ENCODE assay signal across 1 cellular context in the genomic region with DNA sequence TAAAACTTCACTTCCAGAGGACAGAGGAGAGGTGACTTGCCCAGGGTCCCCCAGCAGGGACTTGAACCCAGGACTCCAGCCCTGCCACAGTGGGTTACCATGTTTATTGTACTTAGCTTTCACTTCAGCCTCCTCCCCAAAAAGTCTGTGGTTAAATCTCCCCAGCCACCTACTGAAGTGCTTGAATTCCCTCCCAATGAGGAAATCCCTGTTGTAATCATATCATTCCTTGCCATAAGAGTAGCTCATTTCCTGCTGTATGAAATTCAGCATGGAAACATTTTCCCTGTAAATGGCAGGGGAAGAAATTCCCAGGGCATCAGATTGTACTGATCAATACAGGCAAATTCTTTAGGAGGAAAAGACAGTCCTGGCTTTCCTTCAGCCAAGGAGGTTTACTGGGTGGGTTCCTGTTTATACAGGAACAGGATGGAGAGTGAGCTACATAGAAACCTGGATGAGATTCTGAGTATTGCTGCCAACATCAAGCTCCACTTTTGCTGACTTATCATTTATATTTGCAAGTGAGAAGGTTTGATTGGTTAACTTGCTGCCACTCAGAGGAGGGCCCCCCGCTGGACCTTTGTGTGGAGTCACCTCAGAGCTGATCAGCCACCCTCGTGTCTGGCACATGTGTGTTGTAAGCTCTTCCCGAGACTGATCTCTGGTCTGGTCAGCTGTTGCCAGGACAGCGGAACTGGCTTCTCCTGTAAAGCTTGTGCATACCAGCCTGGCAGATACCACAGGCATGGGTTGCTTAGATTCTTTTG.
TF ChIP-seq lines count a peak whose summit lies in the region.

No MANE protein-coding gene starts in this region.

TF ChIP-seq in HepG2, 621 proteins besides CTCF, POLR2A, EP300 and RAD21 (continued from another document and continues in another):
- TF ChIP-seq, protein P1, sequence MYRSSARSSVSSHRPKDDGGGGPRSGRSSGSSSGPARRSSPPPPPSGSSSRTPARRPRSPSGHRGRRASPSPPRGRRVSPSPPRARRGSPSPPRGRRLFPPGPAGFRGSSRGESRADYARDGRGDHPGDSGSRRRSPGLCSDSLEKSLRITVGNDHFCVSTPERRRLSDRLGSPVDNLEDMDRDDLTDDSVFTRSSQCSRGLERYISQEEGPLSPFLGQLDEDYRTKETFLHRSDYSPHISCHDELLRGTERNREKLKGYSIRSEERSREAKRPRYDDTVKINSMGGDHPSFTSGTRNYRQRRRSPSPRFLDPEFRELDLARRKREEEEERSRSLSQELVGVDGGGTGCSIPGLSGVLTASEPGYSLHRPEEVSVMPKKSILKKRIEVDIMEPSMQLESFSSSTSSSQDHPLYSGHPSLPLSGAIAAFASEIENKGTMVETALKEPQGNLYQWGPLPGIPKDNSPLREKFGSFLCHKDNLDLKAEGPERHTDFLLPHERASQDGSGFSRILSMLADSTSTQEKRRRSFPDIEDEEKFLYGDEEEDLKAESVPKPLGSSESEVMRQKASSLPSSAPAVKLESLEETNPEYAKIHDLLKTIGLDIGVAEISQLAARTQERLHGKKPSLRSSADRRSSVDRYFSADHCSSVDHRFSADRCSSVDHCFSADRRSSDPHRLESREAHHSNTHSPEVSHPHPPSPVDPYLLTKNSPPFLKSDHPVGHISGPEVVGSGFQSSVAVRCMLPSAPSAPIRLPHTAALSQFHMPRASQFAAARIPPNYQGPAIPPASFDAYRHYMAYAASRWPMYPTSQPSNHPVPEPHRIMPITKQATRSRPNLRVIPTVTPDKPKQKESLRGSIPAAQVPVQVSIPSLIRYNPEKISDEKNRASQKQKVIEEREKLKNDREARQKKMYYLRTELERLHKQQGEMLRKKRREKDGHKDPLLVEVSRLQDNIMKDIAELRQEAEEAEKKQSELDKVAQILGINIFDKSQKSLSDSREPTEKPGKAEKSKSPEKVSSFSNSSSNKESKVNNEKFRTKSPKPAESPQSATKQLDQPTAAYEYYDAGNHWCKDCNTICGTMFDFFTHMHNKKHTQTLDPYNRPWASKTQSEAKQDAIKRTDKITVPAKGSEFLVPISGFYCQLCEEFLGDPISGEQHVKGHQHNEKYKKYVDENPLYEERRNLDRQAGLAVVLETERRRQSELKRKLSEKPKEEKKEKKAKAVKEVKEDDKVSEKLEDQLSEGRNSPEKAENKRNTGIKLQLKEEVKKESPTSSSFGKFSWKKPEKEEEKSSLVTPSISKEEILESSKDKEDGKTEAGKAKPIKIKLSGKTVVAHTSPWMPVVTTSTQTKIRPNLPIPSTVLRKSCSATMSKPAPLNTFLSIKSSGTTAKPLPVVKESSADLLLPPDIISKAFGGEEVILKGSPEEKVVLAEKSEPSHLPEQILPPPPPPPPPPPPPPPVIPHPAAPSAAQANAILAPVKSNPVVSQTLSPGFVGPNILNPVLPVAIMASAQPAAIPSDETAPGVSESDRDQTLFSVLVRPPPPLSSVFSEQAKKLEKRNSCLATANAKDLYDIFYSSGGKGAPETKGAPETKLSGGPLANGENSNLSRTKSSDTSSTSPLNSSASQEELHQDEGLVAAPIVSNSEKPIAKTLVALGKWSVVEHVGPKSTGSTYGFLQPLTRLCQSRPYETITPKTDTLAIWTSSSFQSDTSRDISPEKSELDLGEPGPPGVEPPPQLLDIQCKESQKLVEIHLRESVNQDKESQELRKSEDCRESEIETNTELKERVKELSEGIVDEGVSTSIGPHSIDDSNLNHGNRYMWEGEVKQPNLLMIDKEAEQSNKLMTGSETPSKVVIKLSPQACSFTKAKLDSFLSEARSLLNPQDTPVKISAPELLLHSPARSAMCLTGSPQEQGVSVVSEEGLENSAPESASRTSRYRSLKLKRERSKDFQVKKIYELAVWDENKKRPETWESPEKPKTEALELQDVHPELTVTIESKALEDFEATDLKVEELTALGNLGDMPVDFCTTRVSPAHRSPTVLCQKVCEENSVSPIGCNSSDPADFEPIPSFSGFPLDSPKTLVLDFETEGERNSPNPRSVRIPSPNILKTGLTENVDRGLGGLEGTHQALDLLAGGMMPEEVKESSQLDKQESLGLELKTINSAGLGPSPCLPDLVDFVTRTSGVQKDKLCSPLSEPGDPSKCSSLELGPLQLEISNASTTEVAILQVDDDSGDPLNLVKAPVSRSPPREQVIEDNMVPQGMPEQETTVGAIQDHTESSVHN (CRISPR knock-in tag; IDR thresholded peaks at IDR 0.05), result no peak
- TF ChIP-seq, protein P2, sequence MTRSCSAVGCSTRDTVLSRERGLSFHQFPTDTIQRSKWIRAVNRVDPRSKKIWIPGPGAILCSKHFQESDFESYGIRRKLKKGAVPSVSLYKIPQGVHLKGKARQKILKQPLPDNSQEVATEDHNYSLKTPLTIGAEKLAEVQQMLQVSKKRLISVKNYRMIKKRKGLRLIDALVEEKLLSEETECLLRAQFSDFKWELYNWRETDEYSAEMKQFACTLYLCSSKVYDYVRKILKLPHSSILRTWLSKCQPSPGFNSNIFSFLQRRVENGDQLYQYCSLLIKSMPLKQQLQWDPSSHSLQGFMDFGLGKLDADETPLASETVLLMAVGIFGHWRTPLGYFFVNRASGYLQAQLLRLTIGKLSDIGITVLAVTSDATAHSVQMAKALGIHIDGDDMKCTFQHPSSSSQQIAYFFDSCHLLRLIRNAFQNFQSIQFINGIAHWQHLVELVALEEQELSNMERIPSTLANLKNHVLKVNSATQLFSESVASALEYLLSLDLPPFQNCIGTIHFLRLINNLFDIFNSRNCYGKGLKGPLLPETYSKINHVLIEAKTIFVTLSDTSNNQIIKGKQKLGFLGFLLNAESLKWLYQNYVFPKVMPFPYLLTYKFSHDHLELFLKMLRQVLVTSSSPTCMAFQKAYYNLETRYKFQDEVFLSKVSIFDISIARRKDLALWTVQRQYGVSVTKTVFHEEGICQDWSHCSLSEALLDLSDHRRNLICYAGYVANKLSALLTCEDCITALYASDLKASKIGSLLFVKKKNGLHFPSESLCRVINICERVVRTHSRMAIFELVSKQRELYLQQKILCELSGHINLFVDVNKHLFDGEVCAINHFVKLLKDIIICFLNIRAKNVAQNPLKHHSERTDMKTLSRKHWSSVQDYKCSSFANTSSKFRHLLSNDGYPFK (CRISPR knock-in tag; IDR thresholded peaks at IDR 0.05; ENCODE audit: borderline replicate concordance), result no peak; the same call in 1 of the 2 replicates
- TF ChIP-seq ZNF569 (CRISPR knock-in tag; IDR thresholded peaks at IDR 0.05; ENCODE audit: borderline replicate concordance) (no peak; the same call in 1 of the 2 replicates), ZNF768 (CRISPR knock-in tag; IDR thresholded peaks at IDR 0.05) (no peak), ZNF44 (CRISPR knock-in tag; IDR thresholded peaks at IDR 0.05) (0 out of 2 replicates have a peak, but pooled peaks have one; percentile 43), CENPT (CRISPR knock-in tag; IDR thresholded peaks at IDR 0.05; ENCODE audit: low read depth) (no peak), RBM22 (optimal IDR thresholded peaks at IDR 0.05; ENCODE audit: low read length) (no peak), HMG20B (CRISPR knock-in tag; conservative IDR thresholded peaks at IDR 0.05) (no peak), ZNF577 (CRISPR knock-in tag; IDR thresholded peaks at IDR 0.05; ENCODE audit: borderline replicate concordance, low read depth) (no peak), U2AF1 (optimal IDR thresholded peaks at IDR 0.05; ENCODE audit: low read depth, low read length) (no peak), ZNF34 (CRISPR knock-in tag; IDR thresholded peaks at IDR 0.05; ENCODE audit: borderline replicate concordance) (no peak), ZC3H4 (CRISPR knock-in tag; IDR thresholded peaks at IDR 0.05; ENCODE audit: borderline replicate concordance) (no peak), MAFG (CRISPR knock-in tag; IDR thresholded peaks at IDR 0.05) (no peak), FLYWCH1 (CRISPR knock-in tag; IDR thresholded peaks at IDR 0.05) (no peak), ZNF136 (CRISPR knock-in tag; IDR thresholded peaks at IDR 0.05; ENCODE audit: low read depth) (no peak), FOXK2 (IDR thresholded peaks at IDR 0.05) (no peak), ZNF746 (CRISPR knock-in tag; IDR thresholded peaks at IDR 0.05) (no peak)
- TF ChIP-seq, protein P3, sequence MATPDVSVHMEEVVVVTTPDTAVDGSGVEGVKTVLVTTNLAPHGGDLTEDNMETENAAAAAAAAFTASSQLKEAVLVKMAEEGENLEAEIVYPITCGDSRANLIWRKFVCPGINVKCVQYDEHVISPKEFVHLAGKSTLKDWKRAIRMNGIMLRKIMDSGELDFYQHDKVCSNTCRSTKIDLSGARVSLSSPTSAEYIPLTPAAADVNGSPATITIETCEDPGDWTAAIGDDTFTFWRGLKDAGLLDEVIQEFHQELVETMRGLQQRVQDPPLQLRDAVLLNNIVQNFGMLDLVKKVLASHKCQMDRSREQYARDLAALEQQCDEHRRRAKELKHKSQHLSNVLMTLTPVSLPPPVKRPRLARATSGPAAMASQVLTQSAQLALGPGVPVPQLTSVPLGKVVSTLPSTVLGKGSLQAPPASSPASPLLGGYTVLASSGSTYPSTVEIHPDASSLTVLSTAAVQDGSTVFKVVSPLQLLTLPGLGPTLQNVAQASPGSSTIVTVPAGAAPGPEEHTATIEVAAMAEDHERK (CRISPR knock-in tag; IDR thresholded peaks at IDR 0.05; ENCODE audit: low read depth), result no peak
- TF ChIP-seq, protein P4, sequence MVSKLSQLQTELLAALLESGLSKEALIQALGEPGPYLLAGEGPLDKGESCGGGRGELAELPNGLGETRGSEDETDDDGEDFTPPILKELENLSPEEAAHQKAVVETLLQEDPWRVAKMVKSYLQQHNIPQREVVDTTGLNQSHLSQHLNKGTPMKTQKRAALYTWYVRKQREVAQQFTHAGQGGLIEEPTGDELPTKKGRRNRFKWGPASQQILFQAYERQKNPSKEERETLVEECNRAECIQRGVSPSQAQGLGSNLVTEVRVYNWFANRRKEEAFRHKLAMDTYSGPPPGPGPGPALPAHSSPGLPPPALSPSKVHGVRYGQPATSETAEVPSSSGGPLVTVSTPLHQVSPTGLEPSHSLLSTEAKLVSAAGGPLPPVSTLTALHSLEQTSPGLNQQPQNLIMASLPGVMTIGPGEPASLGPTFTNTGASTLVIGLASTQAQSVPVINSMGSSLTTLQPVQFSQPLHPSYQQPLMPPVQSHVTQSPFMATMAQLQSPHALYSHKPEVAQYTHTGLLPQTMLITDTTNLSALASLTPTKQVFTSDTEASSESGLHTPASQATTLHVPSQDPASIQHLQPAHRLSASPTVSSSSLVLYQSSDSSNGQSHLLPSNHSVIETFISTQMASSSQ (IDR thresholded peaks at IDR 0.05; ENCODE audit: low read depth), result no peak
- TF ChIP-seq, protein P4 (CRISPR knock-in tag; IDR thresholded peaks at IDR 0.05; ENCODE audit: borderline replicate concordance), result no peak
- TF ChIP-seq, protein P5, sequence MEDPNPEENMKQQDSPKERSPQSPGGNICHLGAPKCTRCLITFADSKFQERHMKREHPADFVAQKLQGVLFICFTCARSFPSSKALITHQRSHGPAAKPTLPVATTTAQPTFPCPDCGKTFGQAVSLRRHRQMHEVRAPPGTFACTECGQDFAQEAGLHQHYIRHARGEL (CRISPR knock-in tag; IDR thresholded peaks at IDR 0.05), result no peak
- TF ChIP-seq, protein P6, sequence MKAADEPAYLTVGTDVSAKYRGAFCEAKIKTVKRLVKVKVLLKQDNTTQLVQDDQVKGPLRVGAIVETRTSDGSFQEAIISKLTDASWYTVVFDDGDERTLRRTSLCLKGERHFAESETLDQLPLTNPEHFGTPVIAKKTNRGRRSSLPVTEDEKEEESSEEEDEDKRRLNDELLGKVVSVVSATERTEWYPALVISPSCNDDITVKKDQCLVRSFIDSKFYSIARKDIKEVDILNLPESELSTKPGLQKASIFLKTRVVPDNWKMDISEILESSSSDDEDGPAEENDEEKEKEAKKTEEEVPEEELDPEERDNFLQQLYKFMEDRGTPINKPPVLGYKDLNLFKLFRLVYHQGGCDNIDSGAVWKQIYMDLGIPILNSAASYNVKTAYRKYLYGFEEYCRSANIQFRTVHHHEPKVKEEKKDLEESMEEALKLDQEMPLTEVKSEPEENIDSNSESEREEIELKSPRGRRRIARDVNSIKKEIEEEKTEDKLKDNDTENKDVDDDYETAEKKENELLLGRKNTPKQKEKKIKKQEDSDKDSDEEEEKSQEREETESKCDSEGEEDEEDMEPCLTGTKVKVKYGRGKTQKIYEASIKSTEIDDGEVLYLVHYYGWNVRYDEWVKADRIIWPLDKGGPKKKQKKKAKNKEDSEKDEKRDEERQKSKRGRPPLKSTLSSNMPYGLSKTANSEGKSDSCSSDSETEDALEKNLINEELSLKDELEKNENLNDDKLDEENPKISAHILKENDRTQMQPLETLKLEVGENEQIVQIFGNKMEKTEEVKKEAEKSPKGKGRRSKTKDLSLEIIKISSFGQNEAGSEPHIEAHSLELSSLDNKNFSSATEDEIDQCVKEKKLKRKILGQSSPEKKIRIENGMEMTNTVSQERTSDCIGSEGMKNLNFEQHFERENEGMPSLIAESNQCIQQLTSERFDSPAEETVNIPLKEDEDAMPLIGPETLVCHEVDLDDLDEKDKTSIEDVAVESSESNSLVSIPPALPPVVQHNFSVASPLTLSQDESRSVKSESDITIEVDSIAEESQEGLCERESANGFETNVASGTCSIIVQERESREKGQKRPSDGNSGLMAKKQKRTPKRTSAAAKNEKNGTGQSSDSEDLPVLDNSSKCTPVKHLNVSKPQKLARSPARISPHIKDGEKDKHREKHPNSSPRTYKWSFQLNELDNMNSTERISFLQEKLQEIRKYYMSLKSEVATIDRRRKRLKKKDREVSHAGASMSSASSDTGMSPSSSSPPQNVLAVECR (CRISPR knock-in tag; IDR thresholded peaks at IDR 0.05; ENCODE audit: borderline replicate concordance), result peak; percentile 52; the same call in 1 of the 2 replicates
- TF ChIP-seq, protein P7, sequence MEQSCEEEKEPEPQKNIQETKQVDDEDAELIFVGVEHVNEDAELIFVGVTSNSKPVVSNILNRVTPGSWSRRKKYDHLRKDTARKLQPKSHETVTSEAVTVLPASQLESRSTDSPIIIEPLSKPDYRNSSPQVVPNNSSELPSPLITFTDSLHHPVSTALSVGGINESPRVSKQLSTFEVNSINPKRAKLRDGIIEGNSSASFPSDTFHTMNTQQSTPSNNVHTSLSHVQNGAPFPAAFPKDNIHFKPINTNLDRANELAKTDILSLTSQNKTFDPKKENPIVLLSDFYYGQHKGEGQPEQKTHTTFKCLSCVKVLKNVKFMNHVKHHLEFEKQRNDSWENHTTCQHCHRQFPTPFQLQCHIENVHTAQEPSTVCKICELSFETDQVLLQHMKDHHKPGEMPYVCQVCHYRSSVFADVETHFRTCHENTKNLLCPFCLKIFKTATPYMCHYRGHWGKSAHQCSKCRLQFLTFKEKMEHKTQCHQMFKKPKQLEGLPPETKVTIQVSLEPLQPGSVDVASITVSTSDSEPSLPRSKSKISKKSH (CRISPR knock-in tag; IDR thresholded peaks at IDR 0.05; ENCODE audit: borderline replicate concordance), result no peak
